In the genomic region with DNA sequence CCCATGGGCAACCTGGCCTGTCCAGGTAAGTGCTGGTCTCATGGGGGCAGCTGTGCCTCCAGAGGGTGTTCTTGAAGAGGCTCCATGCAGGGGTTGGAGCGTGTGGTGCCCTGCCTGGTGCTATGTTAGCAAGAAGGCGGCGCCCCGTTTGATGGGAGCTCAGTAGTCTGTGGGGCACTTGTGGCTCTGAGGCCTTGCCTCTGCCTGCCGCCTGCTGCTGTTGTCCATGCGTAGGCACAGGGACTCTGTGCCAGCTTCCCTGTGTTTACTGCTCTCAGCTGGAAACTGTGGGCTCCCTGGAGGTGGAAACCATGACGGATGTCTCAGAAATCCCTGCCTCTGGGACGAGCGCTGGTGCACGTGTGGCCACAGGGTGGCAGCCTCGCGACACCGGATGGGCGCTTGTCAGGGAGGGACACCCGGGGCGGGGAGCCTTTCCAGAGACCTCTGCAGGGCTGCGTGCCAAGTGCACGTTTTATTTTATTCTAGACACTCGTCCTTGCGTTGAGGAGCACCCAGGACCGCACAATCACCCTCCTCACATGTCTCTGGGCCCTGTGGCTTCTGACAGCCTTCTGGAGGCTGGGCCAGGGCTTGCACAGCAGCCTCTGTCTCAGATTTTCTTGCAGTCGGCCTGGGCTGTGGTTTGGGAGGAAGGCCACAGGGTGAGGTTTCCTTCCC, we compare ENCODE assay signal across 8 cellular contexts. TPM values are rescaled to one million over a fixed set of nuclear protein-coding genes. Genes with fewer than 3 reads are reported as not detected.
DNase-seq lines count a peak whose midpoint lies in the region; ATAC-seq and TF ChIP-seq lines count a peak whose summit lies in the region.

No MANE protein-coding gene starts in this region.

- no peaks in the 10 kb centered on the region for H3K9me3 Mint-ChIP-seq in MCF 10A (ENCODE audit: unreplicated experiment)

- CTCF ChIA-PET in MCF 10A (lab: Yijun Ruan, JAX): interaction anchor here (0.5 to 5.3 kb wide), 66 partner anchors 8 to 515 kb away, joined by 3 to 79 read pairs (median 4); a partner anchor contains a TSS

- DNase-seq in AG10803 (ENCODE audit: low read depth): peak; percentile 72
- peak; percentile 14 for DNase-seq in NCI-H226
- DNase-seq in MCF 10A (ENCODE audit: unreplicated experiment): peak; percentile 93
- DNase-seq in iris pigment epithelial cell (ENCODE audit: low read depth): peak; percentile 67
- DNase-seq in stimulated activated CD4-positive, alpha-beta T cell treated with anti-CD3 and anti-CD28 coated beads, Interleukin-12 subunit alpha, Interleukin-12 subunit beta, amount 100 ng/mL, for 48 hours (ENCODE audit: low read depth in 2 of 3, low spot score in 1 of 3): peak; percentile 76 to 80 (median 78)

- peak; percentile 55 for ATAC-seq in GM19025 (IDR thresholded peaks at IDR 0.05; ENCODE audit: low read depth, unreplicated experiment)
- ATAC-seq in HG03196 (IDR thresholded peaks at IDR 0.05; ENCODE audit: unreplicated experiment): peak; percentile 76

- H3K4me1 Mint-ChIP-seq in MCF 10A (ENCODE audit: insufficient read depth, unreplicated experiment): peaks cover 74% of the 10 kb centered on the region

- TF ChIP-seq CTCF in AG10803 (conservative IDR thresholded peaks at IDR 0.05; ENCODE audit: low read length): peak; percentile 89
- peak; percentile 84 for TF ChIP-seq CTCF in WI38 (IDR thresholded peaks at IDR 0.05; ENCODE audit: low read depth, low read length)
- TF ChIP-seq CTCF in MCF 10A (IDR thresholded peaks at IDR 0.05; ENCODE audit: unreplicated experiment): peak; percentile 99

- BruUV-seq in MCF 10A (replicated peaks; lab: Mats Ljungman, UMichigan): no TSS peak

- POLR2A ChIA-PET in MCF 10A (lab: Yijun Ruan, JAX): interaction anchor here (0.5 to 4.0 kb wide), 16 partner anchors 21 to 403 kb away, joined by 3 to 30 read pairs (median 4); a partner anchor contains a TSS

- H3K27ac Mint-ChIP-seq in MCF 10A (ENCODE audit: low read depth, unreplicated experiment): no peak overlapping the region

- peaks cover 66% of the 10 kb centered on the region for H3K36me3 Mint-ChIP-seq in MCF 10A (ENCODE audit: insufficient read depth, unreplicated experiment)

- H3K27me3 Mint-ChIP-seq in MCF 10A (ENCODE audit: insufficient read depth, unreplicated experiment): no peaks in the 10 kb centered on the region

- H3K4me3 ChIP-seq in AG10803 (ENCODE audit: low read length) (no peak overlapping the region), WI38 (ENCODE audit: low read depth, low read length) (no peak overlapping the region)

- intact Hi-C loops in MCF 10A (cut with micrococcal nuclease): loop anchor here (1.0 to 5.0 kb wide), 3 partner anchors 43 to 310 kb away; no protein-coding TSS in a partner anchor

- no peak overlapping the region for H3K4me3 Mint-ChIP-seq in MCF 10A (ENCODE audit: unreplicated experiment)

RNA-seq across cellular contexts. Expression of a gene that starts 27.1 kb away (rescaled TPM):
- total RNA-seq in MCF 10A (2022): 38.0 and 44.0 TPM in 2 replicates

RNA-seq across cellular contexts. Expression of a gene that starts 27.3 kb away (rescaled TPM):
- total RNA-seq in MCF 10A (2022): 34.0 and 43.2 TPM in 2 replicates

RNA-seq across cellular contexts. Expression of a gene that starts 53.1 kb away (rescaled TPM):
- total RNA-seq in MCF 10A (2022): not detected in 2 replicates

Comparison
In these comparisons a context has a peak if more than half of its experiments do, and no peak if none do; other contexts are left out.
1. DNase-seq: peak in every context shown above with its lines; median percentile 93 in MCF 10A; 78 in stimulated activated CD4-positive, alpha-beta T cell treated with anti-CD3 and anti-CD28 coated beads, Interleukin-12 subunit alpha, Interleukin-12 subunit beta, amount 100 ng/mL, for 48 hours; 72 in AG10803; 67 in iris pigment epithelial cell; 14 in NCI-H226.